17 cellular contexts compared by ENCODE assay signal in genomic region chr15:36284911-36285310, GRCh38.
A peak's percentile ranks its signal among the peaks of the same experiment; 100 is the strongest.
DNase-seq lines count a peak whose midpoint lies in the region; ATAC-seq and TF ChIP-seq lines count a peak whose summit lies in the region.
"Had no signal": no experiment of that assay in that cellular context is flagged by ENCODE, and none has a peak within 500 bp of the region (broad histone marks: within the 10 kb centered on the region; RNA-seq: fewer than 3 reads in every experiment).

No MANE protein-coding gene starts in this region.

- H3K27ac ChIP-seq in sigmoid colon = no peak overlapping the region
- H3K27ac ChIP-seq: GM23248, HL-60, KMS-11 had no signal

- H3K36me3 Mint-ChIP-seq in activated naive CD8-positive, alpha-beta T cell treated with anti-CD3 and anti-CD28 coated beads for 36 hours = no peaks in the 10 kb centered on the region
- H3K36me3 Mint-ChIP-seq in activated naive CD8-positive, alpha-beta T cell treated with anti-CD3 and anti-CD28 coated beads, Interleukin-2, amount 50 U/mL, for 24 hours (ENCODE audit: low read depth) = no peaks in the 10 kb centered on the region
- H3K36me3 Mint-ChIP-seq: CD4-positive, CD25-positive, alpha-beta regulatory T cell had no signal

- no peak overlapping the region for H3K4me3 ChIP-seq in sigmoid colon
- H3K4me3 ChIP-seq: GM23248, HAP-1 had no signal

- TF ChIP-seq EP300 in sigmoid colon (IDR thresholded peaks at IDR 0.05) = no peak

- H3K9me3 ChIP-seq in sigmoid colon = no peaks in the 10 kb centered on the region
- H3K9me3 ChIP-seq: HAP-1 had no signal

- no peaks in the 10 kb centered on the region for H3K4me1 Mint-ChIP-seq in activated naive CD8-positive, alpha-beta T cell treated with anti-CD3 and anti-CD28 coated beads for 36 hours
- no peaks in the 10 kb centered on the region for H3K4me1 Mint-ChIP-seq in activated naive CD8-positive, alpha-beta T cell treated with anti-CD3 and anti-CD28 coated beads, Interleukin-2, amount 50 U/mL, for 24 hours
- H3K4me1 Mint-ChIP-seq: B cell; CD4-positive, CD25-positive, alpha-beta regulatory T cell had no signal

- H3K4me1 ChIP-seq in sigmoid colon = no peaks in the 10 kb centered on the region
- H3K4me1 ChIP-seq: Caco-2 had no signal

- no peak overlapping the region for H3K27ac Mint-ChIP-seq in activated naive CD8-positive, alpha-beta T cell treated with anti-CD3 and anti-CD28 coated beads for 36 hours
- H3K27ac Mint-ChIP-seq in activated naive CD8-positive, alpha-beta T cell treated with anti-CD3 and anti-CD28 coated beads, Interleukin-2, amount 50 U/mL, for 24 hours = no peak overlapping the region
- H3K27ac Mint-ChIP-seq: B cell; CD4-positive, CD25-positive, alpha-beta regulatory T cell had no signal

- intact Hi-C loops in sigmoid colon (cut with DNase I) = no loop called here

- TF ChIP-seq POLR2A in sigmoid colon (IDR thresholded peaks at IDR 0.05) = no peak

- no peak overlapping the region for H3K4me3 Mint-ChIP-seq in activated naive CD8-positive, alpha-beta T cell treated with anti-CD3 and anti-CD28 coated beads for 36 hours
- H3K4me3 Mint-ChIP-seq in activated naive CD8-positive, alpha-beta T cell treated with anti-CD3 and anti-CD28 coated beads, Interleukin-2, amount 50 U/mL, for 24 hours = no peak overlapping the region
- H3K4me3 Mint-ChIP-seq: B cell; CD4-positive, CD25-positive, alpha-beta regulatory T cell had no signal

- peaks cover 13% of the 10 kb centered on the region for H3K27me3 Mint-ChIP-seq in activated naive CD8-positive, alpha-beta T cell treated with anti-CD3 and anti-CD28 coated beads for 36 hours
- no peaks in the 10 kb centered on the region for H3K27me3 Mint-ChIP-seq in activated naive CD8-positive, alpha-beta T cell treated with anti-CD3 and anti-CD28 coated beads, Interleukin-2, amount 50 U/mL, for 24 hours
- H3K27me3 Mint-ChIP-seq: B cell; CD4-positive, CD25-positive, alpha-beta regulatory T cell had no signal

- H3K36me3 ChIP-seq in sigmoid colon = no peaks in the 10 kb centered on the region
- H3K36me3 ChIP-seq: HAP-1 had no signal

- H3K9me3 Mint-ChIP-seq in activated naive CD8-positive, alpha-beta T cell treated with anti-CD3 and anti-CD28 coated beads for 36 hours = no peaks in the 10 kb centered on the region
- peaks cover 8% of the 10 kb centered on the region for H3K9me3 Mint-ChIP-seq in activated naive CD8-positive, alpha-beta T cell treated with anti-CD3 and anti-CD28 coated beads, Interleukin-2, amount 50 U/mL, for 24 hours

- H3K27me3 ChIP-seq in sigmoid colon = no peaks in the 10 kb centered on the region

- DNase-seq in AG08395 (ENCODE audit: low spot score) (peak; percentile 25), EH (ENCODE audit: low read depth) (peak; percentile 71), GM04504 (ENCODE audit: low read depth) (peak; percentile 56), NCI-H526 treated with DMSO at 0.1 percent for 48 hours (lab: John Stamatoyannopoulos, UW) (no peak), sigmoid colon (no peak)
- no peak for DNase-seq in activated naive CD8-positive, alpha-beta T cell treated with anti-CD3 and anti-CD28 coated beads for 36 hours
- DNase-seq in activated naive CD8-positive, alpha-beta T cell treated with anti-CD3 and anti-CD28 coated beads, Interleukin-2, amount 50 U/mL, for 24 hours = no peak
- DNase-seq: 8988T; C1 segment of cervical spinal cord; Caco-2; CD4-positive, CD25-positive, alpha-beta regulatory T cell; GF-D8; GM23248 had no signal

- no peak for TF ChIP-seq CTCF in sigmoid colon (IDR thresholded peaks at IDR 0.05)

- no peak for ATAC-seq in activated naive CD8-positive, alpha-beta T cell treated with anti-CD3 and anti-CD28 coated beads, Interleukin-2, amount 50 U/mL, for 24 hours

Comparison
In these comparisons a context has a peak if more than half of its experiments do, and no peak if none do; other contexts are left out.
1. DNase-seq: peak in AG08395 (single experiment), EH (single experiment) and GM04504 (single experiment); none in activated naive CD8-positive, alpha-beta T cell treated with anti-CD3 and anti-CD28 coated beads for 36 hours (single experiment), activated naive CD8-positive, alpha-beta T cell treated with anti-CD3 and anti-CD28 coated beads, Interleukin-2, amount 50 U/mL, for 24 hours (single experiment), NCI-H526 treated with DMSO at 0.1 percent for 48 hours (single experiment) and sigmoid colon (single experiment).